In the genomic region with DNA sequence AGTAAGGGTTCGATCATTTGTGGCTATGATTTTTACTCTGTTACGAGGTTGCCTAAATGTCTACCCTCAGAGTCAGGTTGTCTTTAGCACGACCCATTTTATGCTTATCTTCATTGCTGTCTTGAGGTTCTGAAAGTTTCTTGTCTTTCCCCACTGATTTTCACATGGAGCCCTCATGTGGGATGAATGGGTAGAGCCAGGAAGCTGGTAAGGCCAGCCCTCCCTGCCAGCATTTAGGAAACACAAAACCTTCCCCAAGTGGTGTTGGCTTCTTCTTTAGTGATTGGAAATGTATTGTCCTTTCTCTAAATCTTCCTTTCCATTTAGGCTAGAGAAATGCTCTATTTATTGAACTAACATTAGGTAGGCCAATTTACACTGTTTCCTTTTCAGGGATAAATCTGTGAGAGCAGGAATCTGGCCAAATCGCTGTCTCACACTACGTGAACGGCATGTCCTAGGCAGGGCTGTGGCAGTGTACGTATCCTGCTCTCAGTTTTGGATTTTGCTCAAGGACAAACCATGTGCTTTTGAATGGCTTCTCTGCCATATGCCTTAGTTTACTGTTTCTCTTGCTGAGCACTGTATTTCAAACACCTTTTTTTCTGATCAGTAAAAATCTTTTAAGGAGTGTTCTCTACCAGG, we compare ENCODE assay signal across 13 cellular contexts. TPM values are rescaled to one million over a fixed set of nuclear protein-coding genes. Genes with fewer than 3 reads are reported as not detected.
DNase-seq lines count a peak whose midpoint lies in the region; ATAC-seq, FAIRE-seq and TF ChIP-seq lines count a peak whose summit lies in the region.
"Had no signal": no experiment of that assay in that cellular context is flagged by ENCODE, and none has a peak within 500 bp of the region (broad histone marks: within the 10 kb centered on the region; RNA-seq: fewer than 3 reads in every experiment).

No MANE protein-coding gene starts in this region.

- TF ChIP-seq CTCF in H9 (conservative IDR thresholded peaks at IDR 0.05) (peak; percentile 22; the same call in 1 of the 3 replicates), H1 (IDR thresholded peaks at IDR 0.05; ENCODE audit: control extremely low read depth in 1 of 3, insufficient read depth in 1 of 3, low read depth in 1 of 3, low read length in 3 of 3) (peak; percentile 2 to 41 (median 36); a peak in 3 of 4 replicates), stomach (IDR thresholded peaks at IDR 0.05) (peak in 1 of 7 experiments; percentile 11), Peyer's patch (IDR thresholded peaks at IDR 0.05) (peak in 3 of 6 experiments; percentile 3 to 26 (median 20))

- H3K18ac ChIP-seq in H9 (ENCODE audit: insufficient read length, low read depth, low read length) = no peak overlapping the region
- no peak overlapping the region for H3K18ac ChIP-seq in H1 (ENCODE audit: extremely low read depth, low read length)

- H3K56ac ChIP-seq in H9 (ENCODE audit: insufficient read length, low read depth, low read length) = no peak overlapping the region
- no peak overlapping the region for H3K56ac ChIP-seq in H1 (replicated peaks; ENCODE audit: insufficient read length, low read depth, low read length)

- CTCF ChIA-PET in H1 (lab: Charles Lee; ENCODE audit: partially characterized antibody) = interaction anchor here (0.6 to 5.7 kb wide), 5 partner anchors 8 to 104 kb away, joined by 3 to 25 read pairs (median 3); no protein-coding TSS in a partner anchor

- no peak overlapping the region for H3K27ac Mint-ChIP-seq in H9
- H3K27ac Mint-ChIP-seq: activated CD4-positive, alpha-beta T cell treated with anti-CD3 and anti-CD28 coated beads, Interleukin-2, amount 10 ng/mL, durations not matched to agents 24 days and 14 days; activated T-helper 1 cell treated with anti-CD3 and anti-CD28 coated beads, Interleukin-12 subunit alpha, Interleukin-12 subunit beta, Interleukin-2, Interleukin-4 antibody, amounts not matched to agents 30 ng/mL and 10 ng/mL and 1 ng/mL, durations not matched to agents 14 hours and 24 hours and 36 hours had no signal

- H3K27ac ChIP-seq in H9 (ENCODE audit: insufficient read length, low read depth, low read length) (no peak overlapping the region), H1 (ENCODE audit: low read depth, low read length) (no peak overlapping the region), stomach (peak overlapping the region in 3 of 5 donors; percentile 9 to 71 (median 53)), Peyer's patch (peak overlapping the region in 2 of 4 donors; percentile 10 to 30)

- H4K5ac ChIP-seq in H9 (ENCODE audit: insufficient read length, low read depth, low read length) (no peak overlapping the region), H1 (ENCODE audit: insufficient read length, low read depth, low read length) (no peak overlapping the region)

- POLR2A ChIA-PET in H1 (lab: Charles Lee; ENCODE audit: partially characterized antibody) = interaction anchor here (0.9 kb wide), 1 partner anchor 82 kb away, joined by 3 read pairs; no protein-coding TSS in a partner anchor

- ATAC-seq in left lobe of liver (peak; percentile 77), GM19023 (IDR thresholded peaks at IDR 0.05; ENCODE audit: unreplicated experiment) (no peak)

- TF ChIP-seq POLR2A in H1 (IDR thresholded peaks at IDR 0.05; ENCODE audit: control extremely low read depth in 1 of 2, low read depth in 2 of 2, low read length in 2 of 2) = no peak
- no peak for TF ChIP-seq POLR2A in stomach (IDR thresholded peaks at IDR 0.05)
- no peak for TF ChIP-seq POLR2A in Peyer's patch (IDR thresholded peaks at IDR 0.05)

- no peaks in the 10 kb centered on the region; a peak in 1 of 4 replicates for H3K4me1 Mint-ChIP-seq in H9
- H3K4me1 Mint-ChIP-seq: activated CD4-positive, alpha-beta T cell treated with anti-CD3 and anti-CD28 coated beads, Interleukin-2, amount 10 ng/mL, durations not matched to agents 24 days and 14 days had no signal

- no peak overlapping the region for H2BK120ac ChIP-seq in H9 (ENCODE audit: low read depth, low read length, poor library complexity, severe bottlenecking)
- no peak overlapping the region for H2BK120ac ChIP-seq in H1 (replicated peaks; ENCODE audit: low read depth, low read length)

- H3K14ac ChIP-seq in H9 (ENCODE audit: insufficient read depth, low read length) (no peak overlapping the region), H1 (ENCODE audit: insufficient read length) (no peak overlapping the region)

- H4K8ac ChIP-seq in H9 (replicated peaks; ENCODE audit: insufficient read length, low read depth, low read length) (no peak overlapping the region), H1 (ENCODE audit: extremely low read depth, insufficient read depth, low read length) (no peak overlapping the region)

- H2AK5ac ChIP-seq in H9 (ENCODE audit: insufficient read length, low read length) (no peak overlapping the region), H1 (ENCODE audit: low read depth, low read length) (no peak overlapping the region)

- peaks cover 13% of the 10 kb centered on the region for H3K27me3 Mint-ChIP-seq in H9 (ENCODE audit: low read depth)
- H3K27me3 Mint-ChIP-seq: activated CD4-positive, alpha-beta T cell treated with anti-CD3 and anti-CD28 coated beads, Interleukin-2, amount 10 ng/mL, durations not matched to agents 24 days and 14 days had no signal

- H2AFZ ChIP-seq in H9 (ENCODE audit: low read length) = no peak overlapping the region
- 0 out of 2 replicates have a peak overlapping the region, but pooled peaks have one; percentile 69 for H2AFZ ChIP-seq in H1 (ENCODE audit: low read length)

- TF ChIP-seq EP300 in H1 (IDR thresholded peaks at IDR 0.05; ENCODE audit: borderline replicate concordance in 1 of 2, low read depth in 2 of 2, low read length in 2 of 2) (no peak), stomach (IDR thresholded peaks at IDR 0.05) (peak; percentile 82)

- H3K4ac ChIP-seq in H9 (ENCODE audit: low read depth, low read length) (no peak overlapping the region), H1 (replicated peaks; ENCODE audit: insufficient read length, low read depth, low read length) (no peak overlapping the region)

- H3K9me3 ChIP-seq in H9 (ENCODE audit: control insufficient read depth, low read depth, low read length) (no peaks in the 10 kb centered on the region), H1 (ENCODE audit: insufficient read depth in 2 of 2, low read depth in 1 of 2, low read length in 1 of 2) (no peaks in the 10 kb centered on the region), stomach (no peaks in the 10 kb centered on the region), Peyer's patch (no peaks in the 10 kb centered on the region)

- intact Hi-C loops in stomach (cut with DNase I; ENCODE audit: low total_unique reads) = no loop called here

- H3K79me1 ChIP-seq in H9 (ENCODE audit: insufficient read depth, low read depth, low read length, poor library complexity, severe bottlenecking) (no peaks in the 10 kb centered on the region), H1 (ENCODE audit: low read depth, low read length) (no peaks in the 10 kb centered on the region)

- H3T11ph ChIP-seq in H9 (ENCODE audit: low read length) = no peak overlapping the region

- no peak overlapping the region for H3K4me3 ChIP-seq in H1 (ENCODE audit: extremely low read depth in 1 of 4, insufficient read depth in 2 of 4, low read depth in 3 of 4, low read length in 4 of 4)
- no peak overlapping the region for H3K4me3 ChIP-seq in stomach
- H3K4me3 ChIP-seq in Peyer's patch = no peak overlapping the region

- no peaks in the 10 kb centered on the region for H3K27me3 ChIP-seq in H9 (ENCODE audit: insufficient read depth, low read length)
- H3K27me3 ChIP-seq in H1 (replicated peaks in 1 of 4; ENCODE audit: control insufficient read depth in 3 of 4, extremely low read depth in 1 of 4, insufficient read depth in 3 of 4, low read length in 3 of 4) = peaks cover 0 to 3% (median 0%) of the 10 kb centered on the region in 4 experiments; a peak in 1 of 7 replicates
- H3K27me3 ChIP-seq in stomach = no peaks in the 10 kb centered on the region
- no peaks in the 10 kb centered on the region for H3K27me3 ChIP-seq in Peyer's patch

- TF ChIP-seq RAD21 in H1 (IDR thresholded peaks at IDR 0.05 in 1 of 2, conservative IDR thresholded peaks at IDR 0.05 in 1 of 2; ENCODE audit: low read depth in 2 of 2, low read length in 2 of 2) = peak; percentile 40 to 53

- no peaks in the 10 kb centered on the region for H3K9me3 Mint-ChIP-seq in H9
- H3K9me3 Mint-ChIP-seq: activated CD4-positive, alpha-beta T cell treated with anti-CD3 and anti-CD28 coated beads, Interleukin-2, amount 10 ng/mL, durations not matched to agents 24 days and 14 days; activated T-helper 1 cell treated with anti-CD3 and anti-CD28 coated beads, Interleukin-12 subunit alpha, Interleukin-12 subunit beta, Interleukin-2, Interleukin-4 antibody, amounts not matched to agents 30 ng/mL and 10 ng/mL and 1 ng/mL, durations not matched to agents 14 hours and 24 hours and 36 hours had no signal

- H3K36me3 ChIP-seq in H1 (ENCODE audit: control insufficient read depth in 2 of 4, insufficient read depth in 4 of 4, low read length in 3 of 4) (no peaks in the 10 kb centered on the region), stomach (peaks cover 15 to 81% (median 66%) of the 10 kb centered on the region in 4 donors), Peyer's patch (peaks cover 0 to 53% (median 0%) of the 10 kb centered on the region in 3 donors)

- H3K23ac ChIP-seq in H9 (ENCODE audit: insufficient read length, low read depth, low read length) (no peak overlapping the region), H1 (ENCODE audit: insufficient read length) (no peak overlapping the region)

- no peak overlapping the region for H2BK5ac ChIP-seq in H9 (ENCODE audit: insufficient read length, low read length)
- no peak overlapping the region for H2BK5ac ChIP-seq in H1 (ENCODE audit: low read depth, low read length)

- H3K9ac ChIP-seq in H9 (ENCODE audit: extremely low read depth, insufficient read length, low read length) (no peak overlapping the region), H1 (replicated peaks in 1 of 4; ENCODE audit: extremely low read depth in 1 of 4, low read depth in 3 of 4, low read length in 3 of 4) (no peak overlapping the region)

- no peak for DNase-seq in H9
- DNase-seq in H1 (ENCODE audit: low read depth in 1 of 2, low spot score in 2 of 2) = no peak
- DNase-seq in left lobe of liver (ENCODE audit: low spot score) = no peak
- peak; percentile 63 for DNase-seq in stomach
- no peak for DNase-seq in Peyer's patch
- no peak for DNase-seq in NCI-H146 treated with DMSO at 0.1 percent for 48 hours (lab: John Stamatoyannopoulos, UW; ENCODE audit: unreplicated experiment)
- DNase-seq in ecto neural progenitor cell (ENCODE audit: low spot score) = no peak
- DNase-seq: activated CD4-positive, alpha-beta T cell treated with anti-CD3 and anti-CD28 coated beads, Interleukin-2, amount 10 ng/mL, durations not matched to agents 24 days and 14 days; OCI-M1; stimulated activated CD4-positive, alpha-beta T cell treated with anti-CD3 and anti-CD28 coated beads, Interleukin-1b, Interleukin-23, amount 100 ng/mL, for 48 hours; T-helper 1 cell had no signal

- H2BK12ac ChIP-seq in H9 (ENCODE audit: insufficient read length, low read depth, low read length) (no peak overlapping the region), H1 (ENCODE audit: low read depth, low read length) (no peak overlapping the region)

- H2BK15ac ChIP-seq in H9 (ENCODE audit: low read depth, low read length) (no peak overlapping the region), H1 (ENCODE audit: low read length) (no peak overlapping the region)

- no peak overlapping the region for H2BK20ac ChIP-seq in H9 (ENCODE audit: low read depth, low read length, poor library complexity, severe bottlenecking)
- no peak overlapping the region for H2BK20ac ChIP-seq in H1 (ENCODE audit: low read length)

- no peak overlapping the region for H3K4me3 Mint-ChIP-seq in H9
- H3K4me3 Mint-ChIP-seq: activated CD4-positive, alpha-beta T cell treated with anti-CD3 and anti-CD28 coated beads, Interleukin-2, amount 10 ng/mL, durations not matched to agents 24 days and 14 days; activated T-helper 1 cell treated with anti-CD3 and anti-CD28 coated beads, Interleukin-12 subunit alpha, Interleukin-12 subunit beta, Interleukin-2, Interleukin-4 antibody, amounts not matched to agents 30 ng/mL and 10 ng/mL and 1 ng/mL, durations not matched to agents 14 hours and 24 hours and 36 hours had no signal

- H3K4me1 ChIP-seq in H9 (ENCODE audit: insufficient read depth, low read length) = no peaks in the 10 kb centered on the region
- no peaks in the 10 kb centered on the region for H3K4me1 ChIP-seq in H1 (replicated peaks in 1 of 4; ENCODE audit: control insufficient read depth in 3 of 4, insufficient read depth in 4 of 4, low read length in 3 of 4)
- H3K4me1 ChIP-seq in stomach = peaks cover 0 to 22% (median 20%) of the 10 kb centered on the region in 4 donors
- no peaks in the 10 kb centered on the region for H3K4me1 ChIP-seq in Peyer's patch

- H3K23me2 ChIP-seq in H9 (ENCODE audit: insufficient read length, low read depth, low read length, poor library complexity, severe bottlenecking) = no peaks in the 10 kb centered on the region
- no peaks in the 10 kb centered on the region for H3K23me2 ChIP-seq in H1 (ENCODE audit: low read depth, low read length)

- FAIRE-seq in H1 (lab: Jason Lieb, UNC) = peak; percentile 70

- H4K20me1 ChIP-seq in H9 (ENCODE audit: control insufficient read depth, insufficient read depth, insufficient read length) = no peaks in the 10 kb centered on the region
- H4K20me1 ChIP-seq in H1 (replicated peaks in 1 of 2; ENCODE audit: control insufficient read depth in 1 of 2, insufficient read depth in 2 of 2, low read length in 2 of 2) = peaks cover 0 to 2% of the 10 kb centered on the region in 2 experiments

- H3K4me2 ChIP-seq in H9 (ENCODE audit: insufficient read depth, insufficient read length, low read length) = no peak overlapping the region
- H3K4me2 ChIP-seq in H1 (ENCODE audit: insufficient read depth in 1 of 2, low read depth in 2 of 2, low read length in 2 of 2) = no peak overlapping the region

- H3K36me3 Mint-ChIP-seq in H9 (ENCODE audit: insufficient read depth in 1 of 3, low read depth in 3 of 3) = no peaks in the 10 kb centered on the region

- no peak overlapping the region for H4K91ac ChIP-seq in H9 (ENCODE audit: insufficient read length, low read depth, low read length)
- no peak overlapping the region for H4K91ac ChIP-seq in H1 (replicated peaks; ENCODE audit: insufficient read length, low read length)

- WGBS in H9 (ENCODE audit: extremely low coverage, insufficient read length, low lambda C conversion rate) = no CpG with 5 or more reads among the region's 7 CpGs
- 80% methylated on average over 7 of the region's 7 CpGs; no CpG with 5 or more reads in 1 of the 2 experiments for WGBS in H1 (ENCODE audit: extremely low coverage in 1 of 2, insufficient coverage in 1 of 2, insufficient read length in 1 of 2, insufficient replicate concordance in 2 of 2, low coverage in 1 of 2, low lambda C conversion rate in 2 of 2, missing lambda C conversion rate in 1 of 2), 2 experiments
- 42 to 57% (median 55%) methylated on average over 7 of the region's 7 CpGs for WGBS in stomach, 5 donors

- H3K79me2 ChIP-seq in H9 (ENCODE audit: insufficient read depth, low read length) (no peaks in the 10 kb centered on the region), H1 (ENCODE audit: control insufficient read depth in 1 of 2, insufficient read depth in 2 of 2, low read length in 2 of 2) (no peaks in the 10 kb centered on the region)

RNA-seq across cellular contexts. Expression of a gene that starts 43.7 kb away (rescaled TPM):
- 0.63 and 0.72 TPM in 2 replicates for total RNA-seq in H9 (2021)
- total RNA-seq in H1 (2021; fragmentation: NEBNext Ultra II Directional; extraction: Animal tissue kit (Norgen Biotek cat#: 25700)) = 0.65 and 0.94 TPM in 2 replicates
- polyA plus RNA-seq in H1 (2011; rRNA removed) = 0.25 and 0.41 TPM in 2 replicates
- 0.71 TPM for polyA plus RNA-seq in H1 (2011; cell fraction: cytosol; rRNA removed)
- polyA plus RNA-seq in H1 (2011; cell fraction: nucleus; rRNA removed) = 0.29 TPM
- 0.67 to 0.99 TPM (median 0.90 TPM) in 4 replicates for polyA plus RNA-seq in H1 (2012, experiment 1 of 2)
- 0.10 TPM for polyA plus RNA-seq in H1 (2012, experiment 2 of 2)
- 0.47 TPM for polyA plus RNA-seq in H1 (2013, experiment 1 of 2)
- 0.53 TPM for polyA plus RNA-seq in H1 (2013, experiment 2 of 2)
- polyA minus RNA-seq in H1 (2011; rRNA and poly(A)+ RNA removed) = 0.09 TPM in 1 of 2 replicates, not detected in the other
- polyA minus RNA-seq in H1 (2011; cell fraction: cytosol; rRNA and poly(A)+ RNA removed) = not detected
- not detected for polyA minus RNA-seq in H1 (2011; cell fraction: nucleus; rRNA and poly(A)+ RNA removed)
- total RNA-seq in left lobe of liver = 0.58 TPM
- total RNA-seq in stomach = 10 to 100 TPM in 4 of 5 donors, not detected in 1; 15.2 to 59.8 (median 33.2) TPM
- polyA plus RNA-seq in stomach = 10 to 100 TPM in 2 of 3 donors, 1 to 10 TPM in 1; 9.4 to 31.3 (median 13.5) TPM
- 10 to 100 TPM in 3 of 4 donors, 1 to 10 TPM in 1; 2.5 to 36.3 (median 17.4) TPM for total RNA-seq in Peyer's patch
- total RNA-seq: activated CD4-positive, alpha-beta T cell treated with anti-CD3 and anti-CD28 coated beads, Interleukin-2, amount 10 ng/mL, durations not matched to agents 24 days and 14 days; activated T-helper 1 cell treated with anti-CD3 and anti-CD28 coated beads, Interleukin-12 subunit alpha, Interleukin-12 subunit beta, Interleukin-2, Interleukin-4 antibody, amounts not matched to agents 30 ng/mL and 10 ng/mL and 1 ng/mL, durations not matched to agents 14 hours and 24 hours and 36 hours had no signal

Comparison
In these comparisons a context has a peak if more than half of its experiments do, and no peak if none do; other contexts are left out.
1. H3K27ac ChIP-seq: peak in stomach (3 of 5); none in H9 (single experiment) and H1 (single experiment).